Comparison of ENCODE assay signal across 7 cellular contexts in genomic region chr9:23663536-23663935, GRCh38.
"Had no signal": no experiment of that assay in that cellular context is flagged by ENCODE, and none has a peak within 500 bp of the region (broad histone marks: within the 10 kb centered on the region; RNA-seq: fewer than 3 reads in every experiment).

No MANE protein-coding gene starts in this region.

- H3K27ac ChIP-seq: gastroesophageal sphincter, parathyroid adenoma had no signal

- H3K27me3 ChIP-seq: gastroesophageal sphincter had no signal

- H3K4me1 ChIP-seq: gastroesophageal sphincter, parathyroid adenoma had no signal

- H3K79me2 ChIP-seq: parathyroid adenoma had no signal

- H2AFZ ChIP-seq: parathyroid adenoma had no signal

- H3K9me3 ChIP-seq: gastroesophageal sphincter had no signal

- H3K4me3 ChIP-seq: gastroesophageal sphincter had no signal

- DNase-seq: activated CD4-positive, alpha-beta T cell treated with anti-CD3 and anti-CD28 coated beads, Interleukin-2, amount 50 U/mL, for 1 hour; naive B cell; retina; small intestine; trophoblast cell had no signal

- H3K36me3 ChIP-seq: gastroesophageal sphincter had no signal
